Comparison of ENCODE assay signal across 8 cellular contexts in the genomic region with DNA sequence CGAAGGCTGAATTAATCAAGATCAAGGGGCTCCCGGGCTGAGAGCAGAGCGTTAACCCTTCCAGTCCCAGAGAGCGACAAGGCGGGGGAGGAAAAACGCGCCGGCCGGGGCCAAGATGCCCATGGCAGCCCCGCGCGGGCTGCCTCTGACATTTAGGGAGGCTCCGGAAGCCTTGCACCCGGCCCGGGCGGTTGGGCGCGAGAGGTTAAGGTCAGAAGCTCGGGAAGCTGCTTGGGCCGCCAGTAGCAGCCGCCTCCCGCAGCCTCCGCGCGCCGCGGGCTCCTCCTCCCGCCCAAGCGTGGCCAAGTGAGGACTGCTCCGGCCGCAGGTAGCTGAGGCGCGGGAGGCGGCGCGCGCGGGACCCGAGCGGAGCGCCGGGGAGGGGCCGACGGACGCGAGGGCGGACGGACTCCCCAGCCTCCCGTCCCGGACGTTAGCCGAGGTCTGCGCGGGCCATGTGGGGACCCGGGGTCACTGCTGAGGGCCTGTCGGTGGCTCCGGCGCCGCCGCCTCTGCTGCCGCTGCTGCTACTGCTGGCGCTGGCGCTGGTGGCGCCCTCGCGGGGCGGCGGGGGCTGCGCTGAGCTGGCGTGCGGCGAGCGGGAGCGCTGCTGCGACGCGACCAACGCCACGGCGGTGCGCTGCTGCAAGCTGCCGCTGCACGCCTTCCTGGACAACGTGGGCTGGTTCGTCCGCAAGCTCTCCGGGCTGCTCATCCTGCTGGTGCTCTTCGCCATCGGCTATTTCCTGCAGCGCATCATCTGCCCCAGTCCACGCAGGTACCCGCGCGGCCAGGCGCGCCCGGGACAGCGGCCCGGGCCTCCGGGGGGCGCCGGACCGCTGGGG. TPM values are rescaled to one million over a fixed set of nuclear protein-coding genes. Genes with fewer than 3 reads are reported as not detected.
DNase-seq lines count a peak whose midpoint lies in the region; ATAC-seq and TF ChIP-seq lines count a peak whose summit lies in the region.

A gene (plus strand): TSS at position 242 of the 845 bp plus-strand sequence. CDS start 214 bp downstream, at position 456.

- no peaks in the 10 kb centered on the region for H4K20me1 ChIP-seq in fibroblast of lung (ENCODE audit: control insufficient read depth, extremely low read depth, insufficient read depth, low read length)

- intact Hi-C loops in transverse colon (cut with DNase I; ENCODE audit: low total_unique reads) = loop anchor here (2.0 to 10.0 kb wide), 3 partner anchors 27 to 61 kb away; no protein-coding TSS in a partner anchor

- no peak within 1 kb of the TSS for H3K9ac ChIP-seq in fibroblast of lung (ENCODE audit: insufficient read depth, low read length)

- peak within 1 kb of the TSS; percentile 59 to 92 (median 80) for H3K4me3 Mint-ChIP-seq in CD8-positive, alpha-beta memory T cell
- H3K4me3 Mint-ChIP-seq in natural killer cell treated with Interleukin-12 subunit alpha and Interleukin-12 subunit beta and Interleukin-15 and Interleukin-18, amount 100 ng/mL, for 72 hours = peak within 1 kb of the TSS; percentile 81

- peaks cover 14 to 21% (median 17%) of the 10 kb centered on the region in 3 donors for H3K4me1 Mint-ChIP-seq in CD8-positive, alpha-beta memory T cell
- H3K4me1 Mint-ChIP-seq in natural killer cell treated with Interleukin-12 subunit alpha and Interleukin-12 subunit beta and Interleukin-15 and Interleukin-18, amount 100 ng/mL, for 72 hours (ENCODE audit: low read depth in 2 of 2) = peaks cover 10 to 18% of the 10 kb centered on the region in 2 donors

- peaks cover 33% of the 10 kb centered on the region for H3K27me3 ChIP-seq in CD8-positive, alpha-beta memory T cell (ENCODE audit: insufficient read depth, low read length, poor library complexity, severe bottlenecking)
- peaks cover 23% of the 10 kb centered on the region for H3K27me3 ChIP-seq in fibroblast of lung (ENCODE audit: control insufficient read depth, insufficient read depth, low read length)
- H3K27me3 ChIP-seq in transverse colon = peaks cover 40% of the 10 kb centered on the region

- peaks cover 0 to 2% (median 0%) of the 10 kb centered on the region in 5 donors for H3K9me3 Mint-ChIP-seq in CD8-positive, alpha-beta memory T cell
- no peaks in the 10 kb centered on the region for H3K9me3 Mint-ChIP-seq in natural killer cell treated with Interleukin-12 subunit alpha and Interleukin-12 subunit beta and Interleukin-15 and Interleukin-18, amount 100 ng/mL, for 72 hours

- H3K4me3 ChIP-seq in CD8-positive, alpha-beta memory T cell (ENCODE audit: low read length) = peak within 1 kb of the TSS; percentile 50
- H3K4me3 ChIP-seq in fibroblast of lung (replicated peaks in 1 of 4; ENCODE audit: control extremely low read depth in 1 of 4, insufficient read depth in 1 of 4, low read depth in 3 of 4, low read length in 4 of 4) (peak within 1 kb of the TSS; percentile 25 to 56 (median 45)), transverse colon (peak within 1 kb of the TSS; percentile 40 to 69 (median 55))

- H3K9me3 ChIP-seq in CD8-positive, alpha-beta memory T cell (ENCODE audit: low read length) = no peaks in the 10 kb centered on the region
- H3K9me3 ChIP-seq in fibroblast of lung (ENCODE audit: control insufficient read depth, insufficient read depth, low read depth, low read length) (no peaks in the 10 kb centered on the region), transverse colon (no peaks in the 10 kb centered on the region)

- H3K27ac Mint-ChIP-seq in CD8-positive, alpha-beta memory T cell = peak within 1 kb of the TSS in 1 of 8 donors; percentile 27
- no peak within 1 kb of the TSS for H3K27ac Mint-ChIP-seq in natural killer cell treated with Interleukin-12 subunit alpha and Interleukin-12 subunit beta and Interleukin-15 and Interleukin-18, amount 100 ng/mL, for 72 hours

- peaks cover 23% of the 10 kb centered on the region for H3K4me1 ChIP-seq in CD8-positive, alpha-beta memory T cell (ENCODE audit: insufficient read depth, low read length)
- H3K4me1 ChIP-seq in fibroblast of lung (ENCODE audit: control insufficient read depth, extremely low read depth, insufficient read depth, low read length) = no peaks in the 10 kb centered on the region
- peaks cover 0 to 22% (median 11%) of the 10 kb centered on the region in 4 donors for H3K4me1 ChIP-seq in transverse colon

- no peaks in the 10 kb centered on the region for H3K36me3 Mint-ChIP-seq in CD8-positive, alpha-beta memory T cell
- H3K36me3 Mint-ChIP-seq in natural killer cell treated with Interleukin-12 subunit alpha and Interleukin-12 subunit beta and Interleukin-15 and Interleukin-18, amount 100 ng/mL, for 72 hours = no peaks in the 10 kb centered on the region

- H3K27ac ChIP-seq in CD8-positive, alpha-beta memory T cell (ENCODE audit: low read depth, low read length) = no peak within 1 kb of the TSS
- no peak within 1 kb of the TSS for H3K27ac ChIP-seq in fibroblast of lung (ENCODE audit: insufficient read depth, low read length)
- peak within 1 kb of the TSS; percentile 30 to 73 (median 70) for H3K27ac ChIP-seq in transverse colon

- ATAC-seq in GM19397 (IDR thresholded peaks at IDR 0.05; ENCODE audit: unreplicated experiment) (peak; percentile 87), HG03432 (IDR thresholded peaks at IDR 0.05; ENCODE audit: unreplicated experiment) (peak; percentile 85)
- ATAC-seq in natural killer cell treated with Interleukin-12 subunit alpha and Interleukin-12 subunit beta and Interleukin-15 and Interleukin-18, amount 100 ng/mL, for 72 hours = peak; percentile 91

- H3K4me2 ChIP-seq in fibroblast of lung (ENCODE audit: extremely low read depth, insufficient read depth, low read length) = peak within 1 kb of the TSS; percentile 79

- H2AFZ ChIP-seq in fibroblast of lung (ENCODE audit: low read length) = peak within 1 kb of the TSS; percentile 75

- no peaks in the 10 kb centered on the region for H3K79me2 ChIP-seq in fibroblast of lung (ENCODE audit: control insufficient read depth, insufficient read depth, low read length)

- TF ChIP-seq CTCF in fibroblast of lung (conservative IDR thresholded peaks at IDR 0.05 in 1 of 2, IDR thresholded peaks at IDR 0.05 in 1 of 2; ENCODE audit: low read depth in 1 of 2, low read length in 2 of 2) = no peak
- TF ChIP-seq CTCF in transverse colon (IDR thresholded peaks at IDR 0.05) = peak in 1 of 5 experiments; percentile 18

- WGBS in transverse colon (ENCODE audit: low coverage in 1 of 2), 2 donors = 0% methylated on average over 53 of the region's 103 CpGs; no CpG with 5 or more reads in 1 of the 2 donors

- peak in 4 of 5 donors; percentile 5 to 44 (median 23) for DNase-seq in CD8-positive, alpha-beta memory T cell
- peak; percentile 73 for DNase-seq in NCI-H69 (lab: John Stamatoyannopoulos, UW)
- peak; percentile 50 for DNase-seq in activated T-cell treated with anti-CD3 and anti-CD28 coated beads, Interleukin-2, amount 50 U/mL, for 1 hour
- peak; percentile 21 to 52 for DNase-seq in fibroblast of lung (ENCODE audit: low read depth in 2 of 2)
- DNase-seq in natural killer cell treated with Interleukin-12 subunit alpha and Interleukin-12 subunit beta and Interleukin-15 and Interleukin-18, amount 100 ng/mL, for 72 hours (ENCODE audit: low spot score) = peak; percentile 63
- peak; percentile 53 for DNase-seq in transverse colon

- no peak for TF ChIP-seq EP300 in transverse colon (IDR thresholded peaks at IDR 0.05; ENCODE audit: low read depth)

- CTCF ChIA-PET in CD8-positive, alpha-beta memory T cell (lab: Charles Lee) = no interaction called here

- POLR2A ChIA-PET in CD8-positive, alpha-beta memory T cell (lab: Charles Lee) = no interaction called here

- H3K36me3 ChIP-seq in CD8-positive, alpha-beta memory T cell (ENCODE audit: insufficient read depth, low read length) = no peaks in the 10 kb centered on the region
- H3K36me3 ChIP-seq in fibroblast of lung (ENCODE audit: control insufficient read depth, insufficient read depth, low read length) = no peaks in the 10 kb centered on the region
- H3K36me3 ChIP-seq in transverse colon = no peaks in the 10 kb centered on the region

- peaks cover 24 to 60% of the 10 kb centered on the region in 2 donors for H3K27me3 Mint-ChIP-seq in CD8-positive, alpha-beta memory T cell
- peaks cover 31 to 44% of the 10 kb centered on the region in 2 donors for H3K27me3 Mint-ChIP-seq in natural killer cell treated with Interleukin-12 subunit alpha and Interleukin-12 subunit beta and Interleukin-15 and Interleukin-18, amount 100 ng/mL, for 72 hours

- TF ChIP-seq POLR2A in transverse colon (IDR thresholded peaks at IDR 0.05) = no peak

- in situ Hi-C loops in transverse colon (cut with MboI; ENCODE audit: low pct_ligation_motif_present in 1 of 4, low pct_unique_long_range_greater_than_20kb in 1 of 4, low sequenced_read_pairs in 3 of 4) = no loop called here

RNA-seq across cellular contexts. Expression of the gene that starts here (rescaled TPM):
- total RNA-seq in CD8-positive, alpha-beta memory T cell = not detected
- not detected for polyA plus RNA-seq in CD8-positive, alpha-beta memory T cell
- total RNA-seq in fibroblast of lung = 0.26 and 0.33 TPM in 2 replicates
- 0.02 and 0.08 TPM in 2 replicates for polyA plus RNA-seq in fibroblast of lung
- 0.06 and 0.07 TPM in 2 replicates for polyA plus RNA-seq in fibroblast of lung (2012)
- polyA minus RNA-seq in fibroblast of lung (ENCODE audit: low replicate concordance) = not detected in 2 replicates
- not detected for total RNA-seq in natural killer cell treated with Interleukin-12 subunit alpha and Interleukin-12 subunit beta and Interleukin-15 and Interleukin-18, amount 100 ng/mL, for 72 hours
- total RNA-seq in transverse colon = 1 to 10 TPM in 3 of 4 donors, under 1 TPM in 1; 0.40 to 3.7 (median 1.8) TPM

Comparison
In these comparisons a context has a peak if more than half of its experiments do, and no peak if none do; other contexts are left out.
1. Peak in DNase-seq and H3K4me3 ChIP-seq in CD8-positive, alpha-beta memory T cell; RNA of the gene not detected or under 1 TPM.
2. Peak in DNase-seq, H3K4me3 ChIP-seq and H3K4me2 ChIP-seq in fibroblast of lung; RNA of the gene not detected or under 1 TPM.
3. Peak in DNase-seq and ATAC-seq in natural killer cell treated with Interleukin-12 subunit alpha and Interleukin-12 subunit beta and Interleukin-15 and Interleukin-18, amount 100 ng/mL, for 72 hours; RNA of the gene not detected or under 1 TPM.
4. DNase-seq: peak in every context shown above with its lines; median percentile 73 in NCI-H69; 63 in natural killer cell treated with Interleukin-12 subunit alpha and Interleukin-12 subunit beta and Interleukin-15 and Interleukin-18, amount 100 ng/mL, for 72 hours; 53 in transverse colon; 50 in activated T-cell treated with anti-CD3 and anti-CD28 coated beads, Interleukin-2, amount 50 U/mL, for 1 hour; 36 in fibroblast of lung; 23 in CD8-positive, alpha-beta memory T cell.
5. H3K27ac ChIP-seq: peak in transverse colon (4 of 4); none in CD8-positive, alpha-beta memory T cell (single experiment) and fibroblast of lung (single experiment).
6. Peak in every context shown above with its lines, with median percentiles within 50 percentile points of each other: H3K4me3 ChIP-seq and ATAC-seq.